In the genomic region with DNA sequence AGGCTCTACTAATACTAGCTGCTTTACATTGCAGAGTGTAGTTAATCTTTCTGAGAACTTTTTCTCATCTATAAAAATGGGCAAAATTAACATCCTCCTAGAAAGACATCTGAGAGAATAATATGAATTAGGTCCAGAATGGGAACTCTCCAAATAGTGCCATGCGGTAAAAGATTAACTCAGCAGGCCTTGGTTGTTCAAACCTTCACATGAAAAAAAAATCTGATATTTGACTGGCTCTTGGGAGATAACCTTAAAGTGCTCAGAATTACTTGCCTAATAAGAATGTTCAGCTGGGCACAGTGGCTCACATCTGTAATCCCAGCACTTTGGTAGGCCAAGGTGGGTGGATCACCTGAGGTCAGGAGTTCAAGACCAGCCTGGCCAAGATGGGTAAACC, we compare ENCODE assay signal across 23 cellular contexts. TPM values are rescaled to one million over a fixed set of nuclear protein-coding genes. Genes with fewer than 3 reads are reported as not detected.
"Had no signal": no experiment of that assay in that cellular context is flagged by ENCODE, and none has a peak within 500 bp of the region (broad histone marks: within the 10 kb centered on the region; RNA-seq: fewer than 3 reads in every experiment).

No MANE protein-coding gene starts in this region.

- H3K36me3 ChIP-seq: esophagus muscularis mucosa, gastroesophageal sphincter, heart left ventricle, left lung, lower lobe of right lung had no signal

- H3K9me3 ChIP-seq: esophagus muscularis mucosa, gastroesophageal sphincter, heart left ventricle, left lung, lower lobe of right lung, mucosa of descending colon had no signal

- H3K9me3 Mint-ChIP-seq: immature natural killer cell, mesothelial cell of epicardium had no signal

- ATAC-seq: foreskin keratinocyte, gastroesophageal sphincter, heart left ventricle, left colon, left lung, left ventricle myocardium superior, lower lobe of right lung, mucosa of descending colon had no signal

- H3K4me2 ChIP-seq: hepatocyte had no signal

- H2AFZ ChIP-seq: hepatocyte had no signal

- H3K4me1 ChIP-seq: foreskin keratinocyte had no signal

- H3K36me3 Mint-ChIP-seq: immature natural killer cell, mesothelial cell of epicardium, naive B cell had no signal

- H3K27ac Mint-ChIP-seq: immature natural killer cell, mesothelial cell of epicardium had no signal

- H3K4me3 ChIP-seq: coronary artery, dorsolateral prefrontal cortex, esophagus muscularis mucosa, gastroesophageal sphincter, heart left ventricle, hepatocyte, left lung, lower lobe of right lung, mucosa of descending colon had no signal

- DNase-seq: dermis blood vessel endothelial cell; dorsolateral prefrontal cortex; effector CD4-positive, alpha-beta T cell; effector memory CD4-positive, alpha-beta T cell; foreskin keratinocyte; heart left ventricle; hypothalamus; immature natural killer cell; islet precursor cell; kidney; kidney glomerular epithelial cell; left colon; left lung; left ventricle myocardium superior; lower lobe of right lung; mesenchymal stem cell; mucosa of descending colon; naive B cell had no signal

- H3K79me2 ChIP-seq: hepatocyte had no signal

- H3K27ac ChIP-seq: coronary artery, dorsolateral prefrontal cortex, esophagus muscularis mucosa, foreskin keratinocyte, gastroesophageal sphincter, heart left ventricle, hepatocyte, left lung, lower lobe of right lung had no signal

- H3K27me3 ChIP-seq: dorsolateral prefrontal cortex, foreskin keratinocyte, hepatocyte had no signal

RNA-seq across cellular contexts. Expression of a gene that starts 26.7 kb away (rescaled TPM):
- total RNA-seq: left ventricle myocardium superior had no signal
